Comparison of ENCODE assay signal across 15 cellular contexts in the genomic region with DNA sequence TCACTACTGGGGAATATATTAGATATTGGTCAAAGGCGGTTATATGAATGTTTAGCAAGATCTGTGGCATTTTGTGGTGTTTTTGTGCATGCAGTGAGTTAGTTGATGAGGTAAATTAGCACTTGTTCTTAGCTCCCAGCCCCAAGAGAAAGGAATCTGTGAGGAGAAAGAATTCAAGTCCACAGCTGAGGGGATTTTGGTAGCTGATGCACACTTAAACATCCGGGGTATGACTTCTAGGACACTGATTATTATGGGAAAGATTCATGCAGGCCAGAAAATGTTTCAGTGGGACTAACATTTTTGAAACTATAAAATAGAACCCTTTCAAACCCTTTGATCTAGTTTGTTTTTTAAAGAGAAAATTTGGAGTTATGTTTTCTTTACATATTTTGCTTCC.
DNase-seq lines count a peak whose midpoint lies in the region; ATAC-seq and TF ChIP-seq lines count a peak whose summit lies in the region.
"Had no signal": no experiment of that assay in that cellular context is flagged by ENCODE, and none has a peak within 500 bp of the region (broad histone marks: within the 10 kb centered on the region; RNA-seq: fewer than 3 reads in every experiment).

No MANE protein-coding gene starts in this region.

- no peak for ATAC-seq in GM21390 (IDR thresholded peaks at IDR 0.05; ENCODE audit: unreplicated experiment)

- peaks cover 15% of the 10 kb centered on the region for H3K9me3 Mint-ChIP-seq in activated CD4-positive, alpha-beta T cell treated with anti-CD3 and anti-CD28 coated beads, Interleukin-2, amount 10 ng/mL, durations not matched to agents 24 days and 14 days
- H3K9me3 Mint-ChIP-seq: naive B cell had no signal

- H3K9me2 ChIP-seq in GM23248 (ENCODE audit: insufficient read depth), result no peaks in the 10 kb centered on the region
- no peaks in the 10 kb centered on the region for H3K9me2 ChIP-seq in SK-N-SH

- H3K36me3 ChIP-seq in GM23248 (ENCODE audit: low read depth) (no peaks in the 10 kb centered on the region), SK-N-SH (replicated peaks in 1 of 2; ENCODE audit: control insufficient read depth in 1 of 2, insufficient read depth in 2 of 2, low read length in 1 of 2) (no peaks in the 10 kb centered on the region)
- H3K36me3 ChIP-seq: BLaER1 had no signal

- H3K4me3 Mint-ChIP-seq in activated CD4-positive, alpha-beta T cell treated with anti-CD3 and anti-CD28 coated beads, Interleukin-2, amount 10 ng/mL, durations not matched to agents 24 days and 14 days, result no peak overlapping the region
- H3K4me3 Mint-ChIP-seq: naive B cell; T-helper 1 cell treated with Interleukin-12 subunit alpha and Interleukin-12 subunit beta and Interleukin-4 antibody, amounts not matched to agents 30 μg/mL and 1 μg/mL, for 36 hours had no signal

- H3K36me3 Mint-ChIP-seq in activated CD4-positive, alpha-beta T cell treated with anti-CD3 and anti-CD28 coated beads, Interleukin-2, amount 10 ng/mL, durations not matched to agents 24 days and 14 days (ENCODE audit: low read depth), result no peaks in the 10 kb centered on the region
- H3K36me3 Mint-ChIP-seq: naive B cell had no signal

- POLR2A ChIA-PET in SK-N-SH (lab: Yijun Ruan, JAX), result no interaction called here

- no peaks in the 10 kb centered on the region for H3K79me2 ChIP-seq in GM23248 (ENCODE audit: insufficient read depth)
- no peaks in the 10 kb centered on the region for H3K79me2 ChIP-seq in SK-N-SH (ENCODE audit: insufficient read depth)

- no peaks in the 10 kb centered on the region for H3K4me1 Mint-ChIP-seq in activated CD4-positive, alpha-beta T cell treated with anti-CD3 and anti-CD28 coated beads, Interleukin-2, amount 10 ng/mL, durations not matched to agents 24 days and 14 days
- H3K4me1 Mint-ChIP-seq: naive B cell had no signal

- H3K9ac ChIP-seq in GM23248 (peak overlapping the region; percentile 54), SK-N-SH (peak overlapping the region; percentile 64)
- H3K9ac ChIP-seq: BLaER1 had no signal

- H3K27ac ChIP-seq in GM23248, result peak overlapping the region; percentile 76
- H3K27ac ChIP-seq in SK-N-SH (ENCODE audit: low read depth in 2 of 2, low read length in 1 of 2), result peak overlapping the region; percentile 98 to 99
- peak overlapping the region; percentile 41 for H3K27ac ChIP-seq in epithelial cell of prostate
- H3K27ac ChIP-seq: BLaER1 had no signal

- H3K4me1 ChIP-seq in GM23248 (ENCODE audit: insufficient read depth) (peaks cover 19% of the 10 kb centered on the region), SK-N-SH (ENCODE audit: control insufficient read depth in 1 of 2, insufficient read depth in 2 of 2, low read depth in 1 of 2, low read length in 1 of 2) (peaks cover 10 to 14% of the 10 kb centered on the region in 2 experiments; a peak in 3 of 4 replicates)
- H3K4me1 ChIP-seq: BLaER1 had no signal

- CTCF ChIA-PET in SK-N-SH (lab: Yijun Ruan, JAX), result interaction anchor here (0.8 kb wide), 1 partner anchor 10 kb away, joined by 3 read pairs; no protein-coding TSS in a partner anchor

- H2AFZ ChIP-seq in GM23248 (peak overlapping the region; percentile 1; the same call in 1 of the 2 replicates), SK-N-SH (ENCODE audit: low read depth) (peak overlapping the region; percentile 44; the same call in 1 of the 2 replicates)

- no peak for TF ChIP-seq EP300 in SK-N-SH (IDR thresholded peaks at IDR 0.05; ENCODE audit: borderline replicate concordance in 1 of 2, low read depth in 1 of 2, low read length in 1 of 2)

- intact Hi-C loops in activated CD4-positive, alpha-beta T cell treated with anti-CD3 and anti-CD28 coated beads, Interleukin-2, amount 10 ng/mL, durations not matched to agents 24 days and 14 days (cut with micrococcal nuclease), result no loop called here

- H3K27me3 ChIP-seq in GM23248 (replicated peaks; ENCODE audit: insufficient read depth) (no peaks in the 10 kb centered on the region), SK-N-SH (ENCODE audit: insufficient read depth) (no peaks in the 10 kb centered on the region)
- H3K27me3 ChIP-seq: BLaER1 had no signal

- peaks cover 2% of the 10 kb centered on the region for H3K27me3 Mint-ChIP-seq in activated CD4-positive, alpha-beta T cell treated with anti-CD3 and anti-CD28 coated beads, Interleukin-2, amount 10 ng/mL, durations not matched to agents 24 days and 14 days

- DNase-seq in GM23248 (peak; percentile 21), SK-N-SH (no peak), epithelial cell of prostate (ENCODE audit: low read depth, low spot score) (no peak), renal cortical epithelial cell (ENCODE audit: low read depth) (peak; percentile 33), cerebellar nuclear complex (lab: John Stamatoyannopoulos, UW) (no peak), NCI-H446 treated with DMSO at 0.1 percent for 48 hours (lab: John Stamatoyannopoulos, UW) (no peak)
- DNase-seq in activated CD4-positive, alpha-beta T cell treated with anti-CD3 and anti-CD28 coated beads, Interleukin-2, amount 10 ng/mL, durations not matched to agents 24 days and 14 days, result no peak
- DNase-seq: activated effector memory CD4-positive, alpha-beta T cell treated with Interleukin-2 at 50 U/mL for 16 hours; DMS79; MV-4-11; naive B cell; NCI-H2081 treated with DMSO at 0.1 percent for 48 hours had no signal

- no peak for TF ChIP-seq RAD21 in SK-N-SH (IDR thresholded peaks at IDR 0.05; ENCODE audit: low read length)

- H3K9me3 ChIP-seq in GM23248 (ENCODE audit: low read depth), result no peaks in the 10 kb centered on the region
- no peaks in the 10 kb centered on the region for H3K9me3 ChIP-seq in SK-N-SH
- H3K9me3 ChIP-seq: BLaER1 had no signal

- in situ Hi-C loops in GM23248 (cut with MboI), result no loop called here

- H3K27ac Mint-ChIP-seq in activated CD4-positive, alpha-beta T cell treated with anti-CD3 and anti-CD28 coated beads, Interleukin-2, amount 10 ng/mL, durations not matched to agents 24 days and 14 days, result no peak overlapping the region
- H3K27ac Mint-ChIP-seq: naive B cell; T-helper 1 cell treated with Interleukin-12 subunit alpha and Interleukin-12 subunit beta and Interleukin-4 antibody, amounts not matched to agents 30 μg/mL and 1 μg/mL, for 36 hours had no signal

- no peaks in the 10 kb centered on the region for H4K20me1 ChIP-seq in GM23248 (ENCODE audit: insufficient read depth)
- H4K20me1 ChIP-seq in SK-N-SH (ENCODE audit: insufficient read depth), result no peaks in the 10 kb centered on the region
- H4K20me1 ChIP-seq: BLaER1 had no signal

- TF ChIP-seq CTCF in SK-N-SH (IDR thresholded peaks at IDR 0.05), result no peak

- H3F3A ChIP-seq in GM23248 (ENCODE audit: insufficient read depth), result peaks cover 22% of the 10 kb centered on the region
- H3F3A ChIP-seq in SK-N-SH (replicated peaks; ENCODE audit: insufficient read depth), result peaks cover 18% of the 10 kb centered on the region

- H3K4me3 ChIP-seq in GM23248, result no peak overlapping the region
- no peak overlapping the region for H3K4me3 ChIP-seq in SK-N-SH (ENCODE audit: low read depth in 2 of 2, low read length in 1 of 2)
- H3K4me3 ChIP-seq: BLaER1 had no signal

- WGBS in GM23248 (ENCODE audit: low coverage in 1 of 2, low lambda C conversion rate in 2 of 2, missing lambda C conversion rate in 2 of 2), 2 experiments, result 53 to 60% methylated on average over 2 of the region's 2 CpGs
- 51% methylated on average over 2 of the region's 2 CpGs for WGBS in SK-N-SH (ENCODE audit: low lambda C conversion rate)

- peak overlapping the region; percentile 30 for H3K4me2 ChIP-seq in GM23248 (ENCODE audit: unreplicated experiment)
- peak overlapping the region; percentile 30; the same call in 1 of the 2 replicates for H3K4me2 ChIP-seq in SK-N-SH
- H3K4me2 ChIP-seq: BLaER1 had no signal

TF ChIP-seq in SK-N-SH, 30 proteins besides CTCF, POLR2A, EP300 and RAD21 (continues in another document):
- TF ChIP-seq CHD2 (IDR thresholded peaks at IDR 0.05; ENCODE audit: low read length, partially characterized antibody) (no peak), FOXM1 (IDR thresholded peaks at IDR 0.05; ENCODE audit: low read depth) (no peak), MXI1 (IDR thresholded peaks at IDR 0.05; ENCODE audit: low read depth, low read length) (no peak), TCF12 (IDR thresholded peaks at IDR 0.05) (no peak), SMC3 (IDR thresholded peaks at IDR 0.05; ENCODE audit: low read depth, low read length) (no peak), ZBTB33 (IDR thresholded peaks at IDR 0.05; ENCODE audit: borderline replicate concordance, low read depth) (no peak), ELF1 (IDR thresholded peaks at IDR 0.05) (no peak), FOSL2 (IDR thresholded peaks at IDR 0.05; ENCODE audit: borderline replicate concordance, low read depth) (no peak), GABPA (IDR thresholded peaks at IDR 0.05; ENCODE audit: low read depth) (no peak)

Comparison
In these comparisons a context has a peak if more than half of its experiments do, and no peak if none do; other contexts are left out.
1. DNase-seq: peak in GM23248 (single experiment) and renal cortical epithelial cell (single experiment); none in SK-N-SH (single experiment), epithelial cell of prostate (single experiment), activated CD4-positive, alpha-beta T cell treated with anti-CD3 and anti-CD28 coated beads, Interleukin-2, amount 10 ng/mL, durations not matched to agents 24 days and 14 days (single experiment), cerebellar nuclear complex (0 of 2) and NCI-H446 treated with DMSO at 0.1 percent for 48 hours (single experiment).
2. H3K27ac ChIP-seq: peak in every context shown above with its lines; median percentile 98 in SK-N-SH; 76 in GM23248; 41 in epithelial cell of prostate.